14 cellular contexts compared by ENCODE assay signal in genomic region chr12:115204957-115205754, GRCh38.
DNase-seq lines count a peak whose midpoint lies in the region; ATAC-seq, FAIRE-seq and TF ChIP-seq lines count a peak whose summit lies in the region.
"Had no signal": no experiment of that assay in that cellular context is flagged by ENCODE, and none has a peak within 500 bp of the region (broad histone marks: within the 10 kb centered on the region; RNA-seq: fewer than 3 reads in every experiment).

No MANE protein-coding gene starts in this region.

- DNase-seq in EH (ENCODE audit: low read depth) = peak; percentile 77
- peak; percentile 28 for DNase-seq in NB4 (ENCODE audit: low read depth)
- peak; percentile 25 for DNase-seq in bronchial epithelial cell (ENCODE audit: low read depth)
- peak; percentile 30 for DNase-seq in mesenchymal stem cell
- no peak for DNase-seq in GM10266 (ENCODE audit: extremely low spot score)
- DNase-seq: activated CD4-positive, alpha-beta T cell treated with anti-CD3 and anti-CD28 coated beads for 1 hour; foreskin melanocyte; NCI-H2171 treated with DMSO at 0.1 percent for 48 hours; stimulated activated CD8-positive, alpha-beta memory T cell treated with anti-CD3 and anti-CD28 coated beads, Interleukin-4, amount 100 ng/mL, for 48 hours had no signal

- H3K27me3 ChIP-seq in bronchial epithelial cell (ENCODE audit: control insufficient read depth, insufficient read depth, low read length) (no peaks in the 10 kb centered on the region), mesenchymal stem cell (ENCODE audit: control insufficient read depth in 1 of 2, insufficient read depth in 1 of 2, low read length in 2 of 2) (no peaks in the 10 kb centered on the region)
- H3K27me3 ChIP-seq: tibial nerve had no signal

- no peak overlapping the region for H3K27ac ChIP-seq in mesenchymal stem cell (ENCODE audit: low read length, poor library complexity, severe bottlenecking)
- H3K27ac ChIP-seq: tibial nerve had no signal

- no peaks in the 10 kb centered on the region for H3K9me3 ChIP-seq in mesenchymal stem cell (ENCODE audit: control insufficient read depth, low read length)
- H3K9me3 ChIP-seq: tibial nerve had no signal

- peak overlapping the region; percentile 39 for H4K91ac ChIP-seq in mesenchymal stem cell (ENCODE audit: low read length)

- no peak overlapping the region for H4K8ac ChIP-seq in mesenchymal stem cell (ENCODE audit: low read length)

- 74% methylated on average over 6 of the region's 10 CpGs for WGBS in mesenchymal stem cell

- H3K9ac ChIP-seq in mesenchymal stem cell (ENCODE audit: low read length) = no peak overlapping the region

- H2BK120ac ChIP-seq in mesenchymal stem cell (ENCODE audit: low read depth, low read length) = no peak overlapping the region

- H3K4me3 ChIP-seq in NB4 (ENCODE audit: low read depth, low read length) = no peak overlapping the region
- H3K4me3 ChIP-seq in bronchial epithelial cell (ENCODE audit: low read depth, low read length) = no peak overlapping the region
- no peak overlapping the region for H3K4me3 ChIP-seq in mesenchymal stem cell (ENCODE audit: insufficient read depth in 1 of 2, low read depth in 1 of 2, low read length in 2 of 2)
- H3K4me3 ChIP-seq: tibial nerve had no signal

- no peak overlapping the region for H2BK5ac ChIP-seq in mesenchymal stem cell (ENCODE audit: low read depth, low read length, poor library complexity, severe bottlenecking)

- H2BK12ac ChIP-seq in mesenchymal stem cell (ENCODE audit: low read length in 2 of 2) = no peak overlapping the region

- no peak overlapping the region for H3K4me2 ChIP-seq in mesenchymal stem cell (ENCODE audit: low read length, poor library complexity, severe bottlenecking)

- FAIRE-seq in bronchial epithelial cell (lab: Jason Lieb, UNC) = no peak
- FAIRE-seq: islet of Langerhans had no signal

- H3K4ac ChIP-seq in mesenchymal stem cell (ENCODE audit: low read depth in 1 of 2, low read length in 2 of 2) = peak overlapping the region in 1 of 2 experiments; percentile 64

- H3K36me3 ChIP-seq in bronchial epithelial cell (ENCODE audit: control insufficient read depth, insufficient read depth, low read length) = no peaks in the 10 kb centered on the region
- no peaks in the 10 kb centered on the region for H3K36me3 ChIP-seq in mesenchymal stem cell (ENCODE audit: control insufficient read depth in 1 of 2, insufficient read depth in 2 of 2, low read depth in 1 of 2, low read length in 2 of 2)
- H3K36me3 ChIP-seq: tibial nerve had no signal

- no peak overlapping the region for H3K23ac ChIP-seq in mesenchymal stem cell (ENCODE audit: low read length in 2 of 2)

- no peak overlapping the region for H3K14ac ChIP-seq in mesenchymal stem cell (ENCODE audit: low read length in 2 of 2)

- no peak overlapping the region for H3K18ac ChIP-seq in mesenchymal stem cell (ENCODE audit: low read depth in 1 of 2, low read length in 2 of 2)

- no peak overlapping the region for H2AFZ ChIP-seq in mesenchymal stem cell (ENCODE audit: low read depth, low read length)

- H2BK15ac ChIP-seq in mesenchymal stem cell (ENCODE audit: low read depth, poor library complexity, severe bottlenecking) = peak overlapping the region; percentile 3

- no peak for TF ChIP-seq POLR2A in NB4 (IDR thresholded peaks at IDR 0.05; ENCODE audit: extremely low read depth, insufficient read length)

- H2AK5ac ChIP-seq in mesenchymal stem cell (ENCODE audit: low read length, severe bottlenecking) = no peak overlapping the region

- TF ChIP-seq CTCF in NB4 (IDR thresholded peaks at IDR 0.05; ENCODE audit: low read depth, low read length) = no peak
- no peak for TF ChIP-seq CTCF in bronchial epithelial cell (IDR thresholded peaks at IDR 0.05; ENCODE audit: insufficient read depth, low read length, severe bottlenecking)
- TF ChIP-seq CTCF in GM10266 (IDR thresholded peaks at IDR 0.05; ENCODE audit: control insufficient read depth, insufficient read depth, low read depth, missing control alignments) = no peak

- H3K4me1 ChIP-seq in mesenchymal stem cell (ENCODE audit: control insufficient read depth, insufficient read depth, low read depth, low read length) = no peaks in the 10 kb centered on the region

- no peak for ATAC-seq in HG03097 (IDR thresholded peaks at IDR 0.05; ENCODE audit: low FRiP score, unreplicated experiment)
- no peak for ATAC-seq in GM19467 (IDR thresholded peaks at IDR 0.05; ENCODE audit: unreplicated experiment)
- ATAC-seq in HG02885 (IDR thresholded peaks at IDR 0.05; ENCODE audit: poor library complexity, unreplicated experiment) = no peak

- H3K79me1 ChIP-seq in mesenchymal stem cell (replicated peaks; ENCODE audit: low read length, poor library complexity, severe bottlenecking) = no peaks in the 10 kb centered on the region
